Comparison of ENCODE assay signal across 12 cellular contexts in the genomic region with DNA sequence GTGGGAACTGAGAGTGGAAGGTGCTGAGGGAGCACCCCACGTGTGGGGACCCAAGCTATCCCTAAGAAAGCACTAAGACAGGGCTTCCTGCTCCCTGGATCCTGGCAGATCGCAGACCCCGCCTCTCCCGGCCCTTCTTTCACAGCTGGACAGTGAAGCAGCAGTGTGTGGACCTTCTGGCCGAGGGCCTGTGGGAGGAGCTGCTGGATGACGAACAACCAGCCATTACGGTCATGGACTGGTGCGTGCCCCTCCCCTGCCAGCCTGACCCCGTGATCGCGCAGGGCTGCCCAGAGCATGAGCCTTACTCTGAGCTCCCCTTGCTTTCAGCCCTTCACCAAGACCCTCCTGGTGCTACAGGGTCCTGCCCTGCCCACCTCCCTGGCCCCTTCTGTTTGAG. TPM values are rescaled to one million over a fixed set of nuclear protein-coding genes. Genes with fewer than 3 reads are reported as not detected.
DNase-seq lines count a peak whose midpoint lies in the region; ATAC-seq lines count a peak whose summit lies in the region.
"Had no signal": no experiment of that assay in that cellular context is flagged by ENCODE, and none has a peak within 500 bp of the region (broad histone marks: within the 10 kb centered on the region; RNA-seq: fewer than 3 reads in every experiment).

No MANE protein-coding gene starts in this region.

- H3K4ac ChIP-seq in mesenchymal stem cell (ENCODE audit: low read depth in 1 of 2, low read length in 2 of 2) = no peak overlapping the region

- H3K27ac ChIP-seq in mesenchymal stem cell (ENCODE audit: low read length, poor library complexity, severe bottlenecking) = no peak overlapping the region
- H3K27ac ChIP-seq: SK-N-MC had no signal

- no peak overlapping the region for H2BK12ac ChIP-seq in mesenchymal stem cell (ENCODE audit: low read length in 2 of 2)

- H3K36me3 ChIP-seq in mesenchymal stem cell (ENCODE audit: control insufficient read depth in 1 of 2, insufficient read depth in 2 of 2, low read depth in 1 of 2, low read length in 2 of 2) = no peaks in the 10 kb centered on the region

- peak overlapping the region; percentile 8 for H2AFZ ChIP-seq in mesenchymal stem cell (ENCODE audit: low read depth, low read length)

- no peak overlapping the region for H4K91ac ChIP-seq in mesenchymal stem cell (ENCODE audit: low read length)

- no peaks in the 10 kb centered on the region for H3K9me3 ChIP-seq in mesenchymal stem cell (ENCODE audit: control insufficient read depth, low read length)

- peaks cover 73 to 81% of the 10 kb centered on the region in 2 experiments for H3K27me3 ChIP-seq in mesenchymal stem cell (ENCODE audit: control insufficient read depth in 1 of 2, insufficient read depth in 1 of 2, low read length in 2 of 2)

- H2BK15ac ChIP-seq in mesenchymal stem cell (ENCODE audit: low read depth, poor library complexity, severe bottlenecking) = no peak overlapping the region

- no peak overlapping the region for H3K14ac ChIP-seq in mesenchymal stem cell (ENCODE audit: low read length in 2 of 2)

- peak; percentile 67 for DNase-seq in Ammon's horn (ENCODE audit: low spot score)
- DNase-seq in NCI-H460 (ENCODE audit: extremely low read depth, low read depth) = peak; percentile 28
- peak; percentile 18 for DNase-seq in mesenchymal stem cell
- DNase-seq in islet precursor cell = no peak
- DNase-seq in activated CD4-positive, alpha-beta T cell treated with anti-CD3 and anti-CD28 coated beads, Interleukin-2, amount 50 U/mL, for 1 hour = no peak
- DNase-seq in activated naive CD4-positive, alpha-beta T cell treated with Interleukin-2 at 50 U/mL for 16 hours = no peak
- DNase-seq: activated T-cell treated with anti-CD3 and anti-CD28 coated beads, Interleukin-2, amount 50 U/mL, for 24 hours; CD4-positive, alpha-beta memory T cell had no signal

- peak overlapping the region; percentile 56 for H3K9ac ChIP-seq in mesenchymal stem cell (ENCODE audit: low read length)

- H2BK5ac ChIP-seq in mesenchymal stem cell (ENCODE audit: low read depth, low read length, poor library complexity, severe bottlenecking) = no peak overlapping the region

- H3K4me2 ChIP-seq in mesenchymal stem cell (ENCODE audit: low read length, poor library complexity, severe bottlenecking) = no peak overlapping the region

- H4K8ac ChIP-seq in mesenchymal stem cell (ENCODE audit: low read length) = no peak overlapping the region

- H3K79me1 ChIP-seq in mesenchymal stem cell (replicated peaks; ENCODE audit: low read length, poor library complexity, severe bottlenecking) = no peaks in the 10 kb centered on the region

- 45% methylated on average over 11 of the region's 11 CpGs for WGBS in mesenchymal stem cell

- no peak overlapping the region for H3K23ac ChIP-seq in mesenchymal stem cell (ENCODE audit: low read length in 2 of 2)

- no peak overlapping the region for H3K18ac ChIP-seq in mesenchymal stem cell (ENCODE audit: low read depth in 1 of 2, low read length in 2 of 2)

- H2BK120ac ChIP-seq in mesenchymal stem cell (ENCODE audit: low read depth, low read length) = no peak overlapping the region

- ATAC-seq in esophagus mucosa (peak; percentile 28), GM18519 (IDR thresholded peaks at IDR 0.05; ENCODE audit: low FRiP score, unreplicated experiment) (no peak)

- H2AK5ac ChIP-seq in mesenchymal stem cell (ENCODE audit: low read length, severe bottlenecking) = no peak overlapping the region

- H3K4me1 ChIP-seq in mesenchymal stem cell (ENCODE audit: control insufficient read depth, insufficient read depth, low read depth, low read length) = peaks cover 16% of the 10 kb centered on the region

- H3K4me3 ChIP-seq in mesenchymal stem cell (ENCODE audit: insufficient read depth in 1 of 2, low read depth in 1 of 2, low read length in 2 of 2) = no peak overlapping the region
- H3K4me3 ChIP-seq: SK-N-MC had no signal

RNA-seq across cellular contexts. Expression of a gene that starts 2.3 kb away (rescaled TPM):
- total RNA-seq in NCI-H460 (2014; rRNA removed; shearing (Covaris generic)) = 0.05 TPM in 1 of 2 replicates, not detected in the other
- polyA plus RNA-seq in NCI-H460 (2014; cell fraction: nucleus; rRNA removed) = 0.18 TPM in 1 of 2 replicates, not detected in the other
- 298 TPM for total RNA-seq in esophagus mucosa
- polyA plus RNA-seq in mesenchymal stem cell (2013, experiment 1 of 2) = not detected
- not detected for polyA plus RNA-seq in mesenchymal stem cell (2013, experiment 2 of 2)
- total RNA-seq: CD4-positive, alpha-beta memory T cell had no signal
- polyA plus RNA-seq: CD4-positive, alpha-beta memory T cell; neural cell had no signal

RNA-seq across cellular contexts. Expression of a gene that starts 5.0 kb away (rescaled TPM):
- total RNA-seq in NCI-H460 (2014; rRNA removed; shearing (Covaris generic)) = not detected in 2 replicates
- polyA plus RNA-seq in NCI-H460 (2014; cell fraction: nucleus; rRNA removed) = not detected in 2 replicates
- total RNA-seq in esophagus mucosa = not detected
- not detected for polyA plus RNA-seq in mesenchymal stem cell (2013, experiment 1 of 2)
- not detected for polyA plus RNA-seq in mesenchymal stem cell (2013, experiment 2 of 2)
- total RNA-seq: CD4-positive, alpha-beta memory T cell had no signal
- polyA plus RNA-seq: CD4-positive, alpha-beta memory T cell; neural cell had no signal

RNA-seq across cellular contexts. Expression of a gene that starts 45.8 kb away (rescaled TPM):
- total RNA-seq in NCI-H460 (2014; rRNA removed; shearing (Covaris generic)) = not detected in 2 replicates
- polyA plus RNA-seq in NCI-H460 (2014; cell fraction: nucleus; rRNA removed) = not detected in 2 replicates
- not detected for total RNA-seq in esophagus mucosa
- polyA plus RNA-seq in mesenchymal stem cell (2013, experiment 1 of 2) = not detected
- not detected for polyA plus RNA-seq in mesenchymal stem cell (2013, experiment 2 of 2)
- total RNA-seq: CD4-positive, alpha-beta memory T cell had no signal
- polyA plus RNA-seq: CD4-positive, alpha-beta memory T cell; neural cell had no signal

RNA-seq across cellular contexts. Expression of a gene that starts 49.6 kb away (rescaled TPM):
- not detected in 2 replicates for total RNA-seq in NCI-H460 (2014; rRNA removed; shearing (Covaris generic))
- polyA plus RNA-seq in NCI-H460 (2014; cell fraction: nucleus; rRNA removed) = not detected in 2 replicates
- not detected for total RNA-seq in esophagus mucosa
- not detected for polyA plus RNA-seq in mesenchymal stem cell (2013, experiment 1 of 2)
- not detected for polyA plus RNA-seq in mesenchymal stem cell (2013, experiment 2 of 2)
- total RNA-seq: CD4-positive, alpha-beta memory T cell had no signal
- polyA plus RNA-seq: CD4-positive, alpha-beta memory T cell; neural cell had no signal

Comparison
In these comparisons a context has a peak if more than half of its experiments do, and no peak if none do; other contexts are left out.
1. DNase-seq: peak in Ammon's horn (single experiment), NCI-H460 (single experiment) and mesenchymal stem cell (single experiment); none in islet precursor cell (single experiment), activated CD4-positive, alpha-beta T cell treated with anti-CD3 and anti-CD28 coated beads, Interleukin-2, amount 50 U/mL, for 1 hour (single experiment) and activated naive CD4-positive, alpha-beta T cell treated with Interleukin-2 at 50 U/mL for 16 hours (single experiment).
2. RNA of a gene that starts 2.3 kb away (total RNA-seq): 298 TPM in esophagus mucosa (single experiment); 0.05 TPM in NCI-H460; every median in the first group is over 100 times any median in the second.